1 cellular context compared by ENCODE assay signal in genomic region chr16:67965668-67966548, GRCh38.
TF ChIP-seq lines count a peak whose summit lies in the region.

No MANE protein-coding gene starts in this region.

TF ChIP-seq in HepG2, 621 proteins besides CTCF, POLR2A, EP300 and RAD21 (continued from another document and continues in another):
- TF ChIP-seq, protein P1, sequence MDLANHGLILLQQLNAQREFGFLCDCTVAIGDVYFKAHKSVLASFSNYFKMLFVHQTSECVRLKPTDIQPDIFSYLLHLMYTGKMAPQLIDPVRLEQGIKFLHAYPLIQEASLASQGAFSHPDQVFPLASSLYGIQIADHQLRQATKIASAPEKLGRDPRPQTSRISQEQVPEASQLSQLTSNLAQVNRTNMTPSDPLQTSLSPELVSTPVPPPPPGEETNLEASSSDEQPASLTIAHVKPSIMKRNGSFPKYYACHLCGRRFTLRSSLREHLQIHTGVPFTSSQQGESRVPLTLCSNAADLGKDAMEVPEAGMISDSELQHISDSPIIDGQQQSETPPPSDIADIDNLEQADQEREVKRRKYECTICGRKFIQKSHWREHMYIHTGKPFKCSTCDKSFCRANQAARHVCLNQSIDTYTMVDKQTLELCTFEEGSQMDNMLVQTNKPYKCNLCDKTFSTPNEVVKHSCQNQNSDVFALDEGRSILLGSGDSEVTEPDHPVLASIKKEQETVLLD (CRISPR knock-in tag; IDR thresholded peaks at IDR 0.05; ENCODE audit: low read depth): no peak
- TF ChIP-seq PAX8 (CRISPR knock-in tag; IDR thresholded peaks at IDR 0.05; ENCODE audit: borderline replicate concordance) (0 out of 2 replicates have a peak, but pooled peaks have one; percentile 21), MYC (CRISPR knock-in tag; IDR thresholded peaks at IDR 0.05; ENCODE audit: borderline replicate concordance) (no peak), HINFP (CRISPR knock-in tag; IDR thresholded peaks at IDR 0.05; ENCODE audit: low read depth) (no peak; the same call in 1 of the 2 replicates), ARID5B (CRISPR knock-in tag; IDR thresholded peaks at IDR 0.05) (no peak), STAT5B (CRISPR knock-in tag; IDR thresholded peaks at IDR 0.05) (no peak), TEAD3 (CRISPR knock-in tag; optimal IDR thresholded peaks at IDR 0.05; ENCODE audit: borderline replicate concordance) (peak; percentile 50), SAP130 (CRISPR knock-in tag; IDR thresholded peaks at IDR 0.05; ENCODE audit: low read depth) (peak; percentile 27), ZNF337 (CRISPR knock-in tag; IDR thresholded peaks at IDR 0.05; ENCODE audit: borderline replicate concordance, low read depth) (no peak), ZNF318 (CRISPR knock-in tag; IDR thresholded peaks at IDR 0.05) (0 out of 2 replicates have a peak, but pooled peaks have one; percentile 32), ZNF343 (CRISPR knock-in tag; IDR thresholded peaks at IDR 0.05) (0 out of 2 replicates have a peak, but pooled peaks have one; percentile 21), SALL2 (CRISPR knock-in tag; IDR thresholded peaks at IDR 0.05) (no peak), KDM2A (CRISPR knock-in tag; IDR thresholded peaks at IDR 0.05; ENCODE audit: borderline replicate concordance, low read depth) (no peak), PHF20 (CRISPR knock-in tag; IDR thresholded peaks at IDR 0.05) (no peak), ZKSCAN8 (CRISPR knock-in tag; IDR thresholded peaks at IDR 0.05; ENCODE audit: borderline replicate concordance) (no peak), RFX3 (CRISPR knock-in tag; IDR thresholded peaks at IDR 0.05) (no peak), GFI1 (CRISPR knock-in tag; IDR thresholded peaks at IDR 0.05; ENCODE audit: borderline replicate concordance) (no peak), ZNF431 (CRISPR knock-in tag; IDR thresholded peaks at IDR 0.05; ENCODE audit: borderline replicate concordance, low read depth) (no peak), NR2F1 (CRISPR knock-in tag; IDR thresholded peaks at IDR 0.05) (no peak), ZNF441 (CRISPR knock-in tag; IDR thresholded peaks at IDR 0.05; ENCODE audit: borderline replicate concordance) (0 out of 2 replicates have a peak, but pooled peaks have one; percentile 22), ZNF644 (CRISPR knock-in tag; IDR thresholded peaks at IDR 0.05; ENCODE audit: low read depth) (no peak), MZF1 (CRISPR knock-in tag; IDR thresholded peaks at IDR 0.05; ENCODE audit: borderline replicate concordance) (no peak), JARID2 (CRISPR knock-in tag; IDR thresholded peaks at IDR 0.05; ENCODE audit: insufficient replicate concordance) (no peak), LCORL (IDR thresholded peaks at IDR 0.05) (no peak), LCORL (CRISPR knock-in tag; IDR thresholded peaks at IDR 0.05) (peak; percentile 69), ZNF414 (CRISPR knock-in tag; IDR thresholded peaks at IDR 0.05) (peak; percentile 70)
- TF ChIP-seq, protein P2, sequence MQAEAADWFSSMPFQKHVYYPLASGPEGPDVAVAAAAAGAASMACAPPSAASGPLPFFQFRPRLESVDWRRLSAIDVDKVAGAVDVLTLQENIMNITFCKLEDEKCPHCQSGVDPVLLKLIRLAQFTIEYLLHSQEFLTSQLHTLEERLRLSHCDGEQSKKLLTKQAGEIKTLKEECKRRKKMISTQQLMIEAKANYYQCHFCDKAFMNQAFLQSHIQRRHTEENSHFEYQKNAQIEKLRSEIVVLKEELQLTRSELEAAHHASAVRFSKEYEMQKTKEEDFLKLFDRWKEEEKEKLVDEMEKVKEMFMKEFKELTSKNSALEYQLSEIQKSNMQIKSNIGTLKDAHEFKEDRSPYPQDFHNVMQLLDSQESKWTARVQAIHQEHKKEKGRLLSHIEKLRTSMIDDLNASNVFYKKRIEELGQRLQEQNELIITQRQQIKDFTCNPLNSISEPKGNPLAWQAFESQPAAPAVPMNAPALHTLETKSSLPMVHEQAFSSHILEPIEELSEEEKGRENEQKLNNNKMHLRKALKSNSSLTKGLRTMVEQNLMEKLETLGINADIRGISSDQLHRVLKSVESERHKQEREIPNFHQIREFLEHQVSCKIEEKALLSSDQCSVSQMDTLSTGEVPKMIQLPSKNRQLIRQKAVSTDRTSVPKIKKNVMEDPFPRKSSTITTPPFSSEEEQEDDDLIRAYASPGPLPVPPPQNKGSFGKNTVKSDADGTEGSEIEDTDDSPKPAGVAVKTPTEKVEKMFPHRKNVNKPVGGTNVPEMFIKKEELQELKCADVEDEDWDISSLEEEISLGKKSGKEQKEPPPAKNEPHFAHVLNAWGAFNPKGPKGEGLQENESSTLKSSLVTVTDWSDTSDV (CRISPR knock-in tag; IDR thresholded peaks at IDR 0.05): 0 out of 2 replicates have a peak, but pooled peaks have one; percentile 15
- TF ChIP-seq, protein P3, sequence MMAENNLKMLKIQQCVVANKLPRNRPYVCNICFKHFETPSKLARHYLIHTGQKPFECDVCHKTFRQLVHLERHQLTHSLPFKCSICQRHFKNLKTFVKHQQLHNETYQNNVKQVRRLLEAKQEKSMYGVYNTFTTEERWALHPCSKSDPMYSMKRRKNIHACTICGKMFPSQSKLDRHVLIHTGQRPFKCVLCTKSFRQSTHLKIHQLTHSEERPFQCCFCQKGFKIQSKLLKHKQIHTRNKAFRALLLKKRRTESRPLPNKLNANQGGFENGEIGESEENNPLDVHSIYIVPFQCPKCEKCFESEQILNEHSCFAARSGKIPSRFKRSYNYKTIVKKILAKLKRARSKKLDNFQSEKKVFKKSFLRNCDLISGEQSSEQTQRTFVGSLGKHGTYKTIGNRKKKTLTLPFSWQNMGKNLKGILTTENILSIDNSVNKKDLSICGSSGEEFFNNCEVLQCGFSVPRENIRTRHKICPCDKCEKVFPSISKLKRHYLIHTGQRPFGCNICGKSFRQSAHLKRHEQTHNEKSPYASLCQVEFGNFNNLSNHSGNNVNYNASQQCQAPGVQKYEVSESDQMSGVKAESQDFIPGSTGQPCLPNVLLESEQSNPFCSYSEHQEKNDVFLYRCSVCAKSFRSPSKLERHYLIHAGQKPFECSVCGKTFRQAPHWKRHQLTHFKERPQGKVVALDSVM (CRISPR knock-in tag; IDR thresholded peaks at IDR 0.05): no peak
- TF ChIP-seq, protein P4, sequence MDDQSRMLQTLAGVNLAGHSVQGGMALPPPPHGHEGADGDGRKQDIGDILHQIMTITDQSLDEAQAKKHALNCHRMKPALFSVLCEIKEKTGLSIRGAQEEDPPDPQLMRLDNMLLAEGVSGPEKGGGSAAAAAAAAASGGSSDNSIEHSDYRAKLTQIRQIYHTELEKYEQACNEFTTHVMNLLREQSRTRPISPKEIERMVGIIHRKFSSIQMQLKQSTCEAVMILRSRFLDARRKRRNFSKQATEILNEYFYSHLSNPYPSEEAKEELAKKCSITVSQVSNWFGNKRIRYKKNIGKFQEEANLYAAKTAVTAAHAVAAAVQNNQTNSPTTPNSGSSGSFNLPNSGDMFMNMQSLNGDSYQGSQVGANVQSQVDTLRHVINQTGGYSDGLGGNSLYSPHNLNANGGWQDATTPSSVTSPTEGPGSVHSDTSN (CRISPR knock-in tag; IDR thresholded peaks at IDR 0.05; ENCODE audit: borderline replicate concordance): no peak
